20 cellular contexts compared by ENCODE assay signal in the genomic region with DNA sequence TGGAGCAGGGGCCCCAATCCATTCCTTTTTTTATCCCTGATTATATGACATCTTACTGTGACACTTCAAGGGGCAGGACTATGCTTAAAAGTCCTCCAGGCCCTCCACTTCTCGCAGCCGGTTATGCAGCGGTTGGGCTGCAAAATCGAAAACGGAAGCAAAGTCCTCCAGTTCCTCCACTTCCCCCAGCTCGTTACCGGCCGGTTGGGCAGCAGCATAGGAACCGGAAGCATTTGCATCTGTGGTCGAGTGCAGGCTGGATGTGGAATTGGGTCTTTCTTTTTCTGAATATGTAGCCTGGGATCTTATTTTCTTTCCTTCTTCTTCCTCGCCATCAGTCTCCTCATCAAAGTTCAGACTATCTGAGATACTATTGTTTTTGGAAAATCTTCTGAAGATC. TPM values are rescaled to one million over a fixed set of nuclear protein-coding genes. Genes with fewer than 3 reads are reported as not detected.
"Had no signal": no experiment of that assay in that cellular context is flagged by ENCODE, and none has a peak within 500 bp of the region (broad histone marks: within the 10 kb centered on the region; RNA-seq: fewer than 3 reads in every experiment).

No MANE protein-coding gene starts in this region.

- H3K36me3 Mint-ChIP-seq: IgD-negative memory B cell had no signal

- H3K4me1 Mint-ChIP-seq: IgD-negative memory B cell had no signal

- H3K27ac Mint-ChIP-seq: IgD-negative memory B cell had no signal

- ATAC-seq: Right ventricle myocardium inferior had no signal

- H3K4me3 Mint-ChIP-seq: IgD-negative memory B cell had no signal

- DNase-seq: Karpas-422, KG1, MG63, NCI-H1092 treated with DMSO at 0.1 percent for 48 hours, NCI-H1436 treated with DMSO at 0.1 percent for 48 hours, NCI-H1694 treated with DMSO at 0.1 percent for 48 hours, NCI-H1930, NCI-H2081, NCI-H2107, NCI-H2227 treated with DMSO at 0.1 percent for 48 hours, NCI-H524, NCI-H526 treated with DMSO at 0.1 percent for 48 hours, NCI-H774, SHP77 treated with DMSO at 0.1 percent for 48 hours, SJCRH30, T-helper 2 cell had no signal

RNA-seq across cellular contexts. Expression of gene OXGR1, which starts 46.1 kb away (rescaled TPM):
- total RNA-seq: NCI-H460; Right ventricle myocardium inferior; SJCRH30; T-helper 1 cell treated with Interleukin-12 subunit alpha and Interleukin-12 subunit beta and Interleukin-4 antibody, amounts not matched to agents 30 ng/mL and 1 ng/mL, for 36 hours had no signal
